Comparison of ENCODE assay signal across 1 cellular context in the genomic region with DNA sequence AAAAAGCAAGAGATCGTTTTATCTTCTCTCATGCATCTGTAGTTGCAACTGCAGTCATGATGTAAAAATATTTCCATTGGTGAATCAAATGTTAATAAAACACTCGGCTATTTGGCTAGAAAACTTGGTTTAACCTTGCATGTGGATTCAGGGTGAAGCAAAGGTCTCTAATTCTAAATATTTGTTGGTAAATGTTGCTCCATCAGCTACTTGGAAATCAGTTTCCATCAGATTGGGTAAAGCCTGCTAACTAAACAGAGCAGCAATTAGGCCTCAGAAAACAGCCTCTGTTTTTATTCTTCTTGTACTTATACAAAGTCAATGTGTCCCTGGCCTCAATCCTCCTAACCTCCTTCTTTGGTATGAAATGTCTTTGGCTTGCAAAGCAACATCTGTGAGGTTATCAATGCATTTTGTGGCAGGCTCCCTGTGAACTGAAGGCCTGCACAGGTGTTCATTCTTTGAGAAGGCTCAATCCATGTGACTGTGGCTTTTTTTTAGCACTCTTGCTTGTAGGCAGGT.
TF ChIP-seq lines count a peak whose summit lies in the region.

No MANE protein-coding gene starts in this region.

TF ChIP-seq in HepG2, 621 proteins besides CTCF, POLR2A, EP300 and RAD21 (continued from another document and continues in another):
- TF ChIP-seq, protein P1, sequence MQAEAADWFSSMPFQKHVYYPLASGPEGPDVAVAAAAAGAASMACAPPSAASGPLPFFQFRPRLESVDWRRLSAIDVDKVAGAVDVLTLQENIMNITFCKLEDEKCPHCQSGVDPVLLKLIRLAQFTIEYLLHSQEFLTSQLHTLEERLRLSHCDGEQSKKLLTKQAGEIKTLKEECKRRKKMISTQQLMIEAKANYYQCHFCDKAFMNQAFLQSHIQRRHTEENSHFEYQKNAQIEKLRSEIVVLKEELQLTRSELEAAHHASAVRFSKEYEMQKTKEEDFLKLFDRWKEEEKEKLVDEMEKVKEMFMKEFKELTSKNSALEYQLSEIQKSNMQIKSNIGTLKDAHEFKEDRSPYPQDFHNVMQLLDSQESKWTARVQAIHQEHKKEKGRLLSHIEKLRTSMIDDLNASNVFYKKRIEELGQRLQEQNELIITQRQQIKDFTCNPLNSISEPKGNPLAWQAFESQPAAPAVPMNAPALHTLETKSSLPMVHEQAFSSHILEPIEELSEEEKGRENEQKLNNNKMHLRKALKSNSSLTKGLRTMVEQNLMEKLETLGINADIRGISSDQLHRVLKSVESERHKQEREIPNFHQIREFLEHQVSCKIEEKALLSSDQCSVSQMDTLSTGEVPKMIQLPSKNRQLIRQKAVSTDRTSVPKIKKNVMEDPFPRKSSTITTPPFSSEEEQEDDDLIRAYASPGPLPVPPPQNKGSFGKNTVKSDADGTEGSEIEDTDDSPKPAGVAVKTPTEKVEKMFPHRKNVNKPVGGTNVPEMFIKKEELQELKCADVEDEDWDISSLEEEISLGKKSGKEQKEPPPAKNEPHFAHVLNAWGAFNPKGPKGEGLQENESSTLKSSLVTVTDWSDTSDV (CRISPR knock-in tag; IDR thresholded peaks at IDR 0.05) = no peak
- TF ChIP-seq ZBTB20 (CRISPR knock-in tag; IDR thresholded peaks at IDR 0.05; ENCODE audit: borderline replicate concordance, low read depth) (no peak), DR1 (CRISPR knock-in tag; IDR thresholded peaks at IDR 0.05) (no peak), ELF3 (CRISPR knock-in tag; IDR thresholded peaks at IDR 0.05) (no peak), RAD51 (IDR thresholded peaks at IDR 0.05; ENCODE audit: borderline replicate concordance) (no peak), ZNF790 (CRISPR knock-in tag; IDR thresholded peaks at IDR 0.05; ENCODE audit: borderline replicate concordance) (no peak), HDAC1 (CRISPR knock-in tag; IDR thresholded peaks at IDR 0.05) (no peak), RBM39 (IDR thresholded peaks at IDR 0.05; ENCODE audit: low read depth, low read length, poor library complexity, severe bottlenecking) (no peak), ZBTB8A (CRISPR knock-in tag; IDR thresholded peaks at IDR 0.05; ENCODE audit: borderline replicate concordance, low read depth) (no peak), ZBTB42 (CRISPR knock-in tag; IDR thresholded peaks at IDR 0.05) (no peak), ZSCAN30 (CRISPR knock-in tag; IDR thresholded peaks at IDR 0.05) (no peak), NFYB (CRISPR knock-in tag; IDR thresholded peaks at IDR 0.05) (no peak), CENPX (CRISPR knock-in tag; IDR thresholded peaks at IDR 0.05) (no peak), SMAD1 (CRISPR knock-in tag; IDR thresholded peaks at IDR 0.05; ENCODE audit: borderline replicate concordance, low read depth) (no peak), ZNF674 (CRISPR knock-in tag; IDR thresholded peaks at IDR 0.05; ENCODE audit: low read depth) (no peak), PCBP1 (IDR thresholded peaks at IDR 0.05; ENCODE audit: borderline replicate concordance, low read depth, low read length) (no peak), GATAD2A (CRISPR knock-in tag; IDR thresholded peaks at IDR 0.05) (peak; percentile 68), SAP130 (CRISPR knock-in tag; IDR thresholded peaks at IDR 0.05; ENCODE audit: low read depth) (0 out of 2 replicates have a peak, but pooled peaks have one; percentile 10), PHB2 (IDR thresholded peaks at IDR 0.05; ENCODE audit: partially characterized antibody) (no peak), HNRNPUL1 (IDR thresholded peaks at IDR 0.05; ENCODE audit: low read depth, low read length) (no peak), ZNF546 (CRISPR knock-in tag; conservative IDR thresholded peaks at IDR 0.05) (no peak), MBNL3 (CRISPR knock-in tag; conservative IDR thresholded peaks at IDR 0.05) (no peak), FOXJ3 (CRISPR knock-in tag; IDR thresholded peaks at IDR 0.05; ENCODE audit: borderline replicate concordance) (peak; percentile 42; the same call in 1 of the 2 replicates), ARNT2 (CRISPR knock-in tag; IDR thresholded peaks at IDR 0.05; ENCODE audit: low read depth) (no peak), CEBPG (CRISPR knock-in tag; IDR thresholded peaks at IDR 0.05) (peak; percentile 3; the same call in 1 of the 2 replicates), NFATC3 (CRISPR knock-in tag; IDR thresholded peaks at IDR 0.05) (no peak), ZSCAN29 (CRISPR knock-in tag; conservative IDR thresholded peaks at IDR 0.05) (no peak), NR2F2 (IDR thresholded peaks at IDR 0.05; ENCODE audit: borderline replicate concordance, low read depth) (peak; percentile 53; the same call in 1 of the 2 replicates), MED13 (CRISPR knock-in tag; IDR thresholded peaks at IDR 0.05) (peak; percentile 45; the same call in 1 of the 2 replicates), MED1 (CRISPR knock-in tag; IDR thresholded peaks at IDR 0.05) (peak; percentile 67), ZBTB38 (CRISPR knock-in tag; IDR thresholded peaks at IDR 0.05) (no peak), GPN1 (CRISPR knock-in tag; IDR thresholded peaks at IDR 0.05; ENCODE audit: borderline replicate concordance) (no peak), ZNF747 (CRISPR knock-in tag; IDR thresholded peaks at IDR 0.05; ENCODE audit: borderline replicate concordance) (no peak), IKZF1 (IDR thresholded peaks at IDR 0.05) (no peak), NFE2L1 (CRISPR knock-in tag; IDR thresholded peaks at IDR 0.05; ENCODE audit: borderline replicate concordance) (no peak), ZNF274 (CRISPR knock-in tag; IDR thresholded peaks at IDR 0.05) (no peak), MAFF (IDR thresholded peaks at IDR 0.05; ENCODE audit: low read depth, low read length) (no peak), POLR2AphosphoS5 (IDR thresholded peaks at IDR 0.05; ENCODE audit: low read depth, low read length) (no peak), EEA1 (CRISPR knock-in tag; IDR thresholded peaks at IDR 0.05; ENCODE audit: borderline replicate concordance) (no peak), ZNF441 (CRISPR knock-in tag; IDR thresholded peaks at IDR 0.05; ENCODE audit: borderline replicate concordance) (no peak), SOX6 (IDR thresholded peaks at IDR 0.05) (no peak), SOX6 (CRISPR knock-in tag; IDR thresholded peaks at IDR 0.05) (peak; percentile 65), ASH2L (IDR thresholded peaks at IDR 0.05; ENCODE audit: insufficient read length, low read depth, low read length) (no peak)
- TF ChIP-seq, protein P2, sequence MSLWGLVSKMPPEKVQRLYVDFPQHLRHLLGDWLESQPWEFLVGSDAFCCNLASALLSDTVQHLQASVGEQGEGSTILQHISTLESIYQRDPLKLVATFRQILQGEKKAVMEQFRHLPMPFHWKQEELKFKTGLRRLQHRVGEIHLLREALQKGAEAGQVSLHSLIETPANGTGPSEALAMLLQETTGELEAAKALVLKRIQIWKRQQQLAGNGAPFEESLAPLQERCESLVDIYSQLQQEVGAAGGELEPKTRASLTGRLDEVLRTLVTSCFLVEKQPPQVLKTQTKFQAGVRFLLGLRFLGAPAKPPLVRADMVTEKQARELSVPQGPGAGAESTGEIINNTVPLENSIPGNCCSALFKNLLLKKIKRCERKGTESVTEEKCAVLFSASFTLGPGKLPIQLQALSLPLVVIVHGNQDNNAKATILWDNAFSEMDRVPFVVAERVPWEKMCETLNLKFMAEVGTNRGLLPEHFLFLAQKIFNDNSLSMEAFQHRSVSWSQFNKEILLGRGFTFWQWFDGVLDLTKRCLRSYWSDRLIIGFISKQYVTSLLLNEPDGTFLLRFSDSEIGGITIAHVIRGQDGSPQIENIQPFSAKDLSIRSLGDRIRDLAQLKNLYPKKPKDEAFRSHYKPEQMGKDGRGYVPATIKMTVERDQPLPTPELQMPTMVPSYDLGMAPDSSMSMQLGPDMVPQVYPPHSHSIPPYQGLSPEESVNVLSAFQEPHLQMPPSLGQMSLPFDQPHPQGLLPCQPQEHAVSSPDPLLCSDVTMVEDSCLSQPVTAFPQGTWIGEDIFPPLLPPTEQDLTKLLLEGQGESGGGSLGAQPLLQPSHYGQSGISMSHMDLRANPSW (CRISPR knock-in tag; IDR thresholded peaks at IDR 0.05; ENCODE audit: borderline replicate concordance) = no peak
- TF ChIP-seq, protein P3, sequence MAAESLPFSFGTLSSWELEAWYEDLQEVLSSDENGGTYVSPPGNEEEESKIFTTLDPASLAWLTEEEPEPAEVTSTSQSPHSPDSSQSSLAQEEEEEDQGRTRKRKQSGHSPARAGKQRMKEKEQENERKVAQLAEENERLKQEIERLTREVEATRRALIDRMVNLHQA (CRISPR knock-in tag; IDR thresholded peaks at IDR 0.05) = no peak
- TF ChIP-seq, protein P4, sequence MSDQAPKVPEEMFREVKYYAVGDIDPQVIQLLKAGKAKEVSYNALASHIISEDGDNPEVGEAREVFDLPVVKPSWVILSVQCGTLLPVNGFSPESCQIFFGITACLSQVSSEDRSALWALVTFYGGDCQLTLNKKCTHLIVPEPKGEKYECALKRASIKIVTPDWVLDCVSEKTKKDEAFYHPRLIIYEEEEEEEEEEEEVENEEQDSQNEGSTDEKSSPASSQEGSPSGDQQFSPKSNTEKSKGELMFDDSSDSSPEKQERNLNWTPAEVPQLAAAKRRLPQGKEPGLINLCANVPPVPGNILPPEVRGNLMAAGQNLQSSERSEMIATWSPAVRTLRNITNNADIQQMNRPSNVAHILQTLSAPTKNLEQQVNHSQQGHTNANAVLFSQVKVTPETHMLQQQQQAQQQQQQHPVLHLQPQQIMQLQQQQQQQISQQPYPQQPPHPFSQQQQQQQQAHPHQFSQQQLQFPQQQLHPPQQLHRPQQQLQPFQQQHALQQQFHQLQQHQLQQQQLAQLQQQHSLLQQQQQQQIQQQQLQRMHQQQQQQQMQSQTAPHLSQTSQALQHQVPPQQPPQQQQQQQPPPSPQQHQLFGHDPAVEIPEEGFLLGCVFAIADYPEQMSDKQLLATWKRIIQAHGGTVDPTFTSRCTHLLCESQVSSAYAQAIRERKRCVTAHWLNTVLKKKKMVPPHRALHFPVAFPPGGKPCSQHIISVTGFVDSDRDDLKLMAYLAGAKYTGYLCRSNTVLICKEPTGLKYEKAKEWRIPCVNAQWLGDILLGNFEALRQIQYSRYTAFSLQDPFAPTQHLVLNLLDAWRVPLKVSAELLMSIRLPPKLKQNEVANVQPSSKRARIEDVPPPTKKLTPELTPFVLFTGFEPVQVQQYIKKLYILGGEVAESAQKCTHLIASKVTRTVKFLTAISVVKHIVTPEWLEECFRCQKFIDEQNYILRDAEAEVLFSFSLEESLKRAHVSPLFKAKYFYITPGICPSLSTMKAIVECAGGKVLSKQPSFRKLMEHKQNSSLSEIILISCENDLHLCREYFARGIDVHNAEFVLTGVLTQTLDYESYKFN (CRISPR knock-in tag; conservative IDR thresholded peaks at IDR 0.05) = peak; percentile 43
- TF ChIP-seq, protein P5, sequence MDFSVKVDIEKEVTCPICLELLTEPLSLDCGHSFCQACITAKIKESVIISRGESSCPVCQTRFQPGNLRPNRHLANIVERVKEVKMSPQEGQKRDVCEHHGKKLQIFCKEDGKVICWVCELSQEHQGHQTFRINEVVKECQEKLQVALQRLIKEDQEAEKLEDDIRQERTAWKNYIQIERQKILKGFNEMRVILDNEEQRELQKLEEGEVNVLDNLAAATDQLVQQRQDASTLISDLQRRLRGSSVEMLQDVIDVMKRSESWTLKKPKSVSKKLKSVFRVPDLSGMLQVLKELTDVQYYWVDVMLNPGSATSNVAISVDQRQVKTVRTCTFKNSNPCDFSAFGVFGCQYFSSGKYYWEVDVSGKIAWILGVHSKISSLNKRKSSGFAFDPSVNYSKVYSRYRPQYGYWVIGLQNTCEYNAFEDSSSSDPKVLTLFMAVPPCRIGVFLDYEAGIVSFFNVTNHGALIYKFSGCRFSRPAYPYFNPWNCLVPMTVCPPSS (IDR thresholded peaks at IDR 0.05) = no peak
- TF ChIP-seq, protein P6, sequence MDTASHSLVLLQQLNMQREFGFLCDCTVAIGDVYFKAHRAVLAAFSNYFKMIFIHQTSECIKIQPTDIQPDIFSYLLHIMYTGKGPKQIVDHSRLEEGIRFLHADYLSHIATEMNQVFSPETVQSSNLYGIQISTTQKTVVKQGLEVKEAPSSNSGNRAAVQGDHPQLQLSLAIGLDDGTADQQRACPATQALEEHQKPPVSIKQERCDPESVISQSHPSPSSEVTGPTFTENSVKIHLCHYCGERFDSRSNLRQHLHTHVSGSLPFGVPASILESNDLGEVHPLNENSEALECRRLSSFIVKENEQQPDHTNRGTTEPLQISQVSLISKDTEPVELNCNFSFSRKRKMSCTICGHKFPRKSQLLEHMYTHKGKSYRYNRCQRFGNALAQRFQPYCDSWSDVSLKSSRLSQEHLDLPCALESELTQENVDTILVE (CRISPR knock-in tag; IDR thresholded peaks at IDR 0.05) = 0 out of 2 replicates have a peak, but pooled peaks have one; percentile 13
- TF ChIP-seq, protein P7, sequence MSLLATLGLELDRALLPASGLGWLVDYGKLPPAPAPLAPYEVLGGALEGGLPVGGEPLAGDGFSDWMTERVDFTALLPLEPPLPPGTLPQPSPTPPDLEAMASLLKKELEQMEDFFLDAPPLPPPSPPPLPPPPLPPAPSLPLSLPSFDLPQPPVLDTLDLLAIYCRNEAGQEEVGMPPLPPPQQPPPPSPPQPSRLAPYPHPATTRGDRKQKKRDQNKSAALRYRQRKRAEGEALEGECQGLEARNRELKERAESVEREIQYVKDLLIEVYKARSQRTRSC (CRISPR knock-in tag; IDR thresholded peaks at IDR 0.05; ENCODE audit: low read depth) = no peak
- TF ChIP-seq, protein P8, sequence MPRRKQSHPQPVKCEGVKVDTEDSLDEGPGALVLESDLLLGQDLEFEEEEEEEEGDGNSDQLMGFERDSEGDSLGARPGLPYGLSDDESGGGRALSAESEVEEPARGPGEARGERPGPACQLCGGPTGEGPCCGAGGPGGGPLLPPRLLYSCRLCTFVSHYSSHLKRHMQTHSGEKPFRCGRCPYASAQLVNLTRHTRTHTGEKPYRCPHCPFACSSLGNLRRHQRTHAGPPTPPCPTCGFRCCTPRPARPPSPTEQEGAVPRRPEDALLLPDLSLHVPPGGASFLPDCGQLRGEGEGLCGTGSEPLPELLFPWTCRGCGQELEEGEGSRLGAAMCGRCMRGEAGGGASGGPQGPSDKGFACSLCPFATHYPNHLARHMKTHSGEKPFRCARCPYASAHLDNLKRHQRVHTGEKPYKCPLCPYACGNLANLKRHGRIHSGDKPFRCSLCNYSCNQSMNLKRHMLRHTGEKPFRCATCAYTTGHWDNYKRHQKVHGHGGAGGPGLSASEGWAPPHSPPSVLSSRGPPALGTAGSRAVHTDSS (CRISPR knock-in tag; conservative IDR thresholded peaks at IDR 0.05) = no peak
- TF ChIP-seq, protein P9, sequence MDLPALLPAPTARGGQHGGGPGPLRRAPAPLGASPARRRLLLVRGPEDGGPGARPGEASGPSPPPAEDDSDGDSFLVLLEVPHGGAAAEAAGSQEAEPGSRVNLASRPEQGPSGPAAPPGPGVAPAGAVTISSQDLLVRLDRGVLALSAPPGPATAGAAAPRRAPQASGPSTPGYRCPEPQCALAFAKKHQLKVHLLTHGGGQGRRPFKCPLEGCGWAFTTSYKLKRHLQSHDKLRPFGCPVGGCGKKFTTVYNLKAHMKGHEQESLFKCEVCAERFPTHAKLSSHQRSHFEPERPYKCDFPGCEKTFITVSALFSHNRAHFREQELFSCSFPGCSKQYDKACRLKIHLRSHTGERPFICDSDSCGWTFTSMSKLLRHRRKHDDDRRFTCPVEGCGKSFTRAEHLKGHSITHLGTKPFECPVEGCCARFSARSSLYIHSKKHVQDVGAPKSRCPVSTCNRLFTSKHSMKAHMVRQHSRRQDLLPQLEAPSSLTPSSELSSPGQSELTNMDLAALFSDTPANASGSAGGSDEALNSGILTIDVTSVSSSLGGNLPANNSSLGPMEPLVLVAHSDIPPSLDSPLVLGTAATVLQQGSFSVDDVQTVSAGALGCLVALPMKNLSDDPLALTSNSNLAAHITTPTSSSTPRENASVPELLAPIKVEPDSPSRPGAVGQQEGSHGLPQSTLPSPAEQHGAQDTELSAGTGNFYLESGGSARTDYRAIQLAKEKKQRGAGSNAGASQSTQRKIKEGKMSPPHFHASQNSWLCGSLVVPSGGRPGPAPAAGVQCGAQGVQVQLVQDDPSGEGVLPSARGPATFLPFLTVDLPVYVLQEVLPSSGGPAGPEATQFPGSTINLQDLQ (CRISPR knock-in tag; IDR thresholded peaks at IDR 0.05) = no peak
